28 cellular contexts compared by ENCODE assay signal in genomic region chr2:148221926-148222325, GRCh38.
"Had no signal": no experiment of that assay in that cellular context is flagged by ENCODE, and none has a peak within 500 bp of the region (broad histone marks: within the 10 kb centered on the region; RNA-seq: fewer than 3 reads in every experiment).

No MANE protein-coding gene starts in this region.

- ATAC-seq: esophagus mucosa; gastrocnemius medialis; heart right ventricle; left cardiac atrium; left lung; left ventricle myocardium superior; lower lobe of right lung; mucosa of descending colon; naive thymus-derived CD8-positive, alpha-beta T cell had no signal

- H3K27ac Mint-ChIP-seq: mesothelial cell of epicardium, naive B cell had no signal

- H3K4me3 Mint-ChIP-seq: mesothelial cell of epicardium; naive thymus-derived CD8-positive, alpha-beta T cell had no signal

- H3K4me1 ChIP-seq: esophagus squamous epithelium, gastrocnemius medialis, heart right ventricle, left lung, lower lobe of right lung had no signal

- H3K4me3 ChIP-seq: coronary artery, dorsolateral prefrontal cortex, esophagus squamous epithelium, gastrocnemius medialis, heart right ventricle, left lung, lower lobe of right lung, mucosa of descending colon had no signal

- FAIRE-seq: endometrium, islet of Langerhans, keratinocyte had no signal

- DNase-seq: dermis blood vessel endothelial cell; dorsolateral prefrontal cortex; effector CD4-positive, alpha-beta T cell; effector memory CD4-positive, alpha-beta T cell; erythroblast; esophagus squamous epithelium; foreskin fibroblast; foreskin melanocyte; gastrocnemius medialis; glutamatergic neuron; head of caudate nucleus; heart right ventricle; hippocampal formation; left cardiac atrium; left lung; left ventricle myocardium superior; lower lobe of right lung; mesenchymal stem cell; mucosa of descending colon; naive B cell; naive thymus-derived CD8-positive, alpha-beta T cell had no signal

- H3K27me3 Mint-ChIP-seq: naive B cell; naive thymus-derived CD8-positive, alpha-beta T cell had no signal

- H3K36me3 ChIP-seq: esophagus squamous epithelium, gastrocnemius medialis, left lung, lower lobe of right lung had no signal

- H3K4me1 Mint-ChIP-seq: mesothelial cell of epicardium had no signal

- H3K27me3 ChIP-seq: dorsolateral prefrontal cortex, esophagus squamous epithelium, gastrocnemius medialis, heart right ventricle, left lung had no signal

- H3K9me3 ChIP-seq: gastrocnemius medialis had no signal

- H3K27ac ChIP-seq: coronary artery, dorsolateral prefrontal cortex, epithelial cell of prostate, esophagus squamous epithelium, gastrocnemius medialis, heart right ventricle, left lung, lower lobe of right lung had no signal
